ENCODE assay signal across 16 cellular contexts in genomic region chr12:98572010-98572409, GRCh38. TPM values are rescaled to one million over a fixed set of nuclear protein-coding genes. Genes with fewer than 3 reads are reported as not detected.
DNase-seq lines count a peak whose midpoint lies in the region; ATAC-seq and TF ChIP-seq lines count a peak whose summit lies in the region.
"Had no signal": no experiment of that assay in that cellular context is flagged by ENCODE, and none has a peak within 500 bp of the region (broad histone marks: within the 10 kb centered on the region; RNA-seq: fewer than 3 reads in every experiment).

No MANE protein-coding gene starts in this region.

- H4K20me1 ChIP-seq in GM23338 (replicated peaks; ENCODE audit: insufficient read depth), result no peaks in the 10 kb centered on the region

- H3K9me2 ChIP-seq in GM23338 (ENCODE audit: insufficient read depth), result no peaks in the 10 kb centered on the region

- H3K9me3 Mint-ChIP-seq in GM23338, result no peaks in the 10 kb centered on the region; the same call in 2 of the 3 replicates
- H3K9me3 Mint-ChIP-seq in activated T-cell treated with anti-CD3 and anti-CD28 coated beads, Interleukin-2, amount 50 U/mL, for 24 hours, result no peaks in the 10 kb centered on the region
- H3K9me3 Mint-ChIP-seq: activated naive CD4-positive, alpha-beta T cell treated with anti-CD3 and anti-CD28 coated beads, Interleukin-2, amount 50 U/mL, for 24 hours; CD8-positive, alpha-beta T cell had no signal

- H3K27me3 Mint-ChIP-seq in GM23338 (ENCODE audit: insufficient read depth, low read depth, poor library complexity), result peaks cover 2% of the 10 kb centered on the region
- peaks cover 2% of the 10 kb centered on the region for H3K27me3 Mint-ChIP-seq in activated T-cell treated with anti-CD3 and anti-CD28 coated beads, Interleukin-2, amount 50 U/mL, for 24 hours
- H3K27me3 Mint-ChIP-seq: activated naive CD4-positive, alpha-beta T cell treated with anti-CD3 and anti-CD28 coated beads, Interleukin-2, amount 50 U/mL, for 24 hours had no signal

- H3F3A ChIP-seq in GM23338 (replicated peaks; ENCODE audit: low read depth), result no peaks in the 10 kb centered on the region

- no peaks in the 10 kb centered on the region for H3K36me3 Mint-ChIP-seq in GM23338 (ENCODE audit: low read depth)
- no peaks in the 10 kb centered on the region for H3K36me3 Mint-ChIP-seq in activated T-cell treated with anti-CD3 and anti-CD28 coated beads, Interleukin-2, amount 50 U/mL, for 24 hours (ENCODE audit: low read depth)
- H3K36me3 Mint-ChIP-seq: activated naive CD4-positive, alpha-beta T cell treated with anti-CD3 and anti-CD28 coated beads, Interleukin-2, amount 50 U/mL, for 24 hours; CD8-positive, alpha-beta T cell had no signal

- no peaks in the 10 kb centered on the region for H3K4me1 ChIP-seq in GM23338 (ENCODE audit: insufficient read depth)
- H3K4me1 ChIP-seq: suprapubic skin had no signal

- CTCF ChIA-PET in AG04450 (lab: Charles Lee), result interaction anchor here (0.7 kb wide), 1 partner anchor 82 kb away, joined by 3 read pairs; no protein-coding TSS in a partner anchor

- H3K9me3 ChIP-seq in AG04450 (ENCODE audit: control insufficient read depth, insufficient read depth, low read length), result no peaks in the 10 kb centered on the region
- H3K9me3 ChIP-seq: suprapubic skin had no signal

- no peak overlapping the region for H3K4me3 Mint-ChIP-seq in GM23338
- no peak overlapping the region for H3K4me3 Mint-ChIP-seq in activated T-cell treated with anti-CD3 and anti-CD28 coated beads, Interleukin-2, amount 50 U/mL, for 24 hours
- H3K4me3 Mint-ChIP-seq: activated naive CD4-positive, alpha-beta T cell treated with anti-CD3 and anti-CD28 coated beads, Interleukin-2, amount 50 U/mL, for 24 hours; CD8-positive, alpha-beta T cell had no signal

- H3K27me3 ChIP-seq in AG04450 (ENCODE audit: control insufficient read depth, insufficient read depth, low read length) (no peaks in the 10 kb centered on the region), GM23338 (ENCODE audit: insufficient read depth) (no peaks in the 10 kb centered on the region)
- H3K27me3 ChIP-seq: suprapubic skin had no signal

- H2AFZ ChIP-seq in GM23338, result no peak overlapping the region

- POLR2A ChIA-PET in AG04450 (lab: Yijun Ruan, JAX), result interaction anchor here (0.7 kb wide), 1 partner anchor 21 kb away, joined by 4 read pairs; the partner anchor contains the start of gene SLC25A3

- H3K4me1 Mint-ChIP-seq in GM23338, result no peaks in the 10 kb centered on the region; the same call in 2 of the 3 replicates
- no peaks in the 10 kb centered on the region for H3K4me1 Mint-ChIP-seq in activated T-cell treated with anti-CD3 and anti-CD28 coated beads, Interleukin-2, amount 50 U/mL, for 24 hours (ENCODE audit: low read depth)

- H3K27ac Mint-ChIP-seq in GM23338, result no peak overlapping the region
- no peak overlapping the region for H3K27ac Mint-ChIP-seq in activated T-cell treated with anti-CD3 and anti-CD28 coated beads, Interleukin-2, amount 50 U/mL, for 24 hours
- H3K27ac Mint-ChIP-seq: activated naive CD4-positive, alpha-beta T cell treated with anti-CD3 and anti-CD28 coated beads, Interleukin-2, amount 50 U/mL, for 24 hours; CD8-positive, alpha-beta T cell had no signal

- no peak overlapping the region for H3K27ac ChIP-seq in AG04450 (ENCODE audit: low read depth, low read length)
- no peak overlapping the region for H3K27ac ChIP-seq in GM23338 (ENCODE audit: low read depth)
- H3K27ac ChIP-seq: suprapubic skin had no signal

- peak; percentile 41 for TF ChIP-seq CTCF in AG04450 (IDR thresholded peaks at IDR 0.05; ENCODE audit: low read depth, low read length)
- TF ChIP-seq CTCF in GM23338 (conservative IDR thresholded peaks at IDR 0.05; ENCODE audit: low read depth in 2 of 2), result peak; percentile 56 to 63
- TF ChIP-seq CTCF in fibroblast of villous mesenchyme (IDR thresholded peaks at IDR 0.05; ENCODE audit: insufficient read depth, low read depth, low read length), result peak; percentile 51

- H3K4me3 ChIP-seq in AG04450 (ENCODE audit: low read depth, low read length) (no peak overlapping the region), GM23338 (no peak overlapping the region), fibroblast of villous mesenchyme (ENCODE audit: low read depth, low read length) (no peak overlapping the region)
- H3K4me3 ChIP-seq: suprapubic skin had no signal

- H3K4me2 ChIP-seq in GM23338, result no peak overlapping the region

- H3K79me2 ChIP-seq in GM23338 (replicated peaks; ENCODE audit: insufficient read depth), result no peaks in the 10 kb centered on the region

- H3K36me3 ChIP-seq in GM23338 (ENCODE audit: insufficient read depth), result no peaks in the 10 kb centered on the region
- H3K36me3 ChIP-seq: suprapubic skin had no signal

- no peak for DNase-seq in AG04450 (ENCODE audit: low read depth, low spot score)
- DNase-seq in GM23338 (ENCODE audit: low spot score), result peak; percentile 67
- DNase-seq in RKO (ENCODE audit: low spot score), result peak; percentile 37
- DNase-seq in fibroblast of villous mesenchyme (ENCODE audit: low read depth), result no peak
- no peak for DNase-seq in NCI-H2171 treated with DMSO at 0.1 percent for 48 hours (lab: John Stamatoyannopoulos, UW)
- DNase-seq in activated T-cell treated with anti-CD3 and anti-CD28 coated beads, Interleukin-2, amount 50 U/mL, for 24 hours, result no peak
- DNase-seq in NCI-H524 treated with DMSO at 0.1 percent for 48 hours (lab: John Stamatoyannopoulos, UW), result no peak
- DNase-seq: activated CD4-positive, alpha-beta T cell treated with anti-CD3 and anti-CD28 coated beads, Interleukin-2, amount 50 U/mL, for 4 hours; CD8-positive, alpha-beta T cell; effector CD8-positive, alpha-beta T cell; NCI-H1048; Right ventricle myocardium superior; stimulated activated CD4-positive, alpha-beta T cell treated with anti-CD3 and anti-CD28 coated beads, Interleukin-4, amount 100 ng/mL, for 4 hours had no signal

- ATAC-seq in GM23338 (peak; percentile 96), HG02840 (IDR thresholded peaks at IDR 0.05; ENCODE audit: low FRiP score, unreplicated experiment) (no peak)
- ATAC-seq: CD8-positive, alpha-beta T cell had no signal

TF ChIP-seq in GM23338, 12 proteins besides CTCF, POLR2A, EP300 and RAD21 (continues in another document):
- no peak for TF ChIP-seq ZNF114 (CRISPR knock-in tag; IDR thresholded peaks at IDR 0.05)
- no peak for TF ChIP-seq NANOG (IDR thresholded peaks at IDR 0.05; ENCODE audit: borderline replicate concordance)
- no peak for TF ChIP-seq EZH2phosphoT487 (IDR thresholded peaks at IDR 0.05; ENCODE audit: unreplicated experiment)
- TF ChIP-seq ETS1 (IDR thresholded peaks at IDR 0.05), result no peak
- TF ChIP-seq CREB1 (CRISPR knock-in tag; IDR thresholded peaks at IDR 0.05; ENCODE audit: low read depth), result no peak
- TF ChIP-seq REST (IDR thresholded peaks at IDR 0.05; ENCODE audit: unreplicated experiment), result no peak
- no peak for TF ChIP-seq POLR2AphosphoS5 (IDR thresholded peaks at IDR 0.05; ENCODE audit: low read depth)
- TF ChIP-seq JUNB (IDR thresholded peaks at IDR 0.05; ENCODE audit: unreplicated experiment), result no peak
- TF ChIP-seq ZNF331 (CRISPR knock-in tag; IDR thresholded peaks at IDR 0.05; ENCODE audit: low read depth), result no peak

RNA-seq across cellular contexts. Expression of gene SLC25A3, which starts 21.5 kb away (rescaled TPM):
- 974 and 1,138 TPM in 2 replicates for polyA plus RNA-seq in AG04450 (2011; rRNA removed)
- polyA minus RNA-seq in AG04450 (2011; rRNA and poly(A)+ RNA removed), result 489 and 622 TPM in 2 replicates
- 703 and 844 TPM in 2 replicates for total RNA-seq in GM23338 (2014; rRNA removed; shearing (Covaris generic))
- polyA plus RNA-seq in GM23338 (2016; fragmentation: Nextera tagmentation; extraction: Ambion mirVana), result 676 and 732 TPM in 2 replicates
- 620 and 668 TPM in 2 replicates for total RNA-seq in fibroblast of villous mesenchyme

RNA-seq across cellular contexts. Expression of gene TMPO, which starts 56.6 kb away (rescaled TPM):
- polyA plus RNA-seq in AG04450 (2011; rRNA removed) (31.2 and 49.1 TPM in 2 replicates), GM23338 (2016; fragmentation: Nextera tagmentation; extraction: Ambion mirVana) (75.5 and 77.9 TPM in 2 replicates)
- 16.0 and 34.2 TPM in 2 replicates for polyA minus RNA-seq in AG04450 (2011; rRNA and poly(A)+ RNA removed)
- 256 and 290 TPM in 2 replicates for total RNA-seq in GM23338 (2014; rRNA removed; shearing (Covaris generic))
- 89.2 and 124 TPM in 2 replicates for total RNA-seq in fibroblast of villous mesenchyme

Comparison
In these comparisons a context has a peak if more than half of its experiments do, and no peak if none do; other contexts are left out.
1. DNase-seq: peak in GM23338 (single experiment) and RKO (single experiment); none in AG04450 (single experiment), fibroblast of villous mesenchyme (single experiment), NCI-H2171 treated with DMSO at 0.1 percent for 48 hours (single experiment), activated T-cell treated with anti-CD3 and anti-CD28 coated beads, Interleukin-2, amount 50 U/mL, for 24 hours (single experiment) and NCI-H524 treated with DMSO at 0.1 percent for 48 hours (single experiment).
2. Peak in every context shown above with its lines, with median percentiles within 50 percentile points of each other: CTCF ChIP-seq.